Comparison of ENCODE assay signal across 23 cellular contexts in the genomic region with DNA sequence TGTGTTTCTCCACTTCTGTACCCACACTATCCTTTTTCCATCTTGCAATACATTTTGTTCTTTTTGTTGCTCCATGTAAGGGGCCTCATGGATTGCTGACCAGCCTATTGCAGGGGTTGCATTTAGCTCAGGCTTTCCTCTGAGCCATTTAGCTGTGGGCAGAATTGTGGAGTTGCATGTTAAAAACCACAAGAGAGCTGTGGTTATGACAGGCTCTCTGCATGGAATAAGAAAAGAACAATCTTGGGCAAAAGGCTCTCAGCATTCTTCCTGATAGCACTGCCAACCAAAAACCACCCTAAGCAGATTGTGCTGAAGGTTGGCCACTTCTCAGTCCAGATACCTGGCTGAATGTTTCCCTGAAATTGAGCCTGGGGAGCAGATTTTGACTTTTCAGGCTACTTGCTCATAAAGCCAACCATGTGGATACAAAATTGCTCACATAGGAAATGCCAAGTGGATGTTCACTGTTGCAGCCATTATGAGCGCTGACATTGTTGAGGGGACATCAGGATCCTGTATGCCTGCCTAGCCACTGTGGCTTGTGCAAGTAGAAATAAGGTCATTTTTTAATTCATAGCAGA.
A peak's percentile ranks its signal among the peaks of the same experiment; 100 is the strongest.
DNase-seq lines count a peak whose midpoint lies in the region; ATAC-seq and TF ChIP-seq lines count a peak whose summit lies in the region.
"Had no signal": no experiment of that assay in that cellular context is flagged by ENCODE, and none has a peak within 500 bp of the region (broad histone marks: within the 10 kb centered on the region; RNA-seq: fewer than 3 reads in every experiment).

No MANE protein-coding gene starts in this region.

- H3K27me3 ChIP-seq in gastrocnemius medialis, result peaks cover 0 to 2% (median 2%) of the 10 kb centered on the region in 3 donors

- H3K27ac Mint-ChIP-seq in HFFc6 (no peak overlapping the region), immature natural killer cell (no peak overlapping the region)
- H3K27ac Mint-ChIP-seq: activated CD4-positive, alpha-beta T cell treated with anti-CD3 and anti-CD28 coated beads, Interleukin-2, amount 10 ng/mL, durations not matched to agents 24 days and 14 days; mesothelial cell of epicardium; type B pancreatic cell had no signal

- ATAC-seq in gastrocnemius medialis, result no peak
- ATAC-seq: psoas muscle; stimulated activated naive CD8-positive, alpha-beta T cell treated with anti-CD3 and anti-CD28 coated beads, Interleukin-15, Interleukin-2, amounts not matched to agents 100 U/mL and 50 U/mL, for 24 hours had no signal

- no peaks in the 10 kb centered on the region for H3K36me3 ChIP-seq in gastrocnemius medialis
- H3K36me3 ChIP-seq: BLaER1 had no signal

- no peaks in the 10 kb centered on the region for H3K9me3 Mint-ChIP-seq in HFFc6
- H3K9me3 Mint-ChIP-seq in immature natural killer cell, result peaks cover 0 to 5% (median 0%) of the 10 kb centered on the region in 6 donors
- H3K9me3 Mint-ChIP-seq: activated CD4-positive, alpha-beta T cell treated with anti-CD3 and anti-CD28 coated beads, Interleukin-2, amount 10 ng/mL, durations not matched to agents 24 days and 14 days; mesothelial cell of epicardium; neural crest cell had no signal

- H3K36me3 Mint-ChIP-seq in HFFc6 (ENCODE audit: low read depth) (no peaks in the 10 kb centered on the region), immature natural killer cell (no peaks in the 10 kb centered on the region)
- H3K36me3 Mint-ChIP-seq: mesothelial cell of epicardium had no signal

- H3K9me3 ChIP-seq in gastrocnemius medialis, result no peaks in the 10 kb centered on the region
- H3K9me3 ChIP-seq: BLaER1, psoas muscle had no signal

- H3K27ac ChIP-seq in gastrocnemius medialis, result no peak overlapping the region
- H3K27ac ChIP-seq: BLaER1, coronary artery, KMS-11, psoas muscle had no signal

- H3K4me3 Mint-ChIP-seq in HFFc6 (no peak overlapping the region), immature natural killer cell (no peak overlapping the region)
- H3K4me3 Mint-ChIP-seq: activated CD4-positive, alpha-beta T cell treated with anti-CD3 and anti-CD28 coated beads, Interleukin-2, amount 10 ng/mL, durations not matched to agents 24 days and 14 days; mesothelial cell of epicardium; neural crest cell; type B pancreatic cell had no signal

- no peak for TF ChIP-seq POLR2A in gastrocnemius medialis (IDR thresholded peaks at IDR 0.05)

- DNase-seq in HFFc6 (peak; percentile 13), NOMO-1 treated with dmso at 0.1 percent for 144 hours (lab: John Stamatoyannopoulos, UW; ENCODE audit: unreplicated experiment) (peak; percentile 34), dedifferentiated amniotic fluid mesenchymal stem cell (ENCODE audit: extremely low spot score) (peak; percentile 57), myocyte (ENCODE audit: low read depth) (peak; percentile 88), NCI-H2029 (lab: John Stamatoyannopoulos, UW) (no peak), immature natural killer cell (no peak), HT-29 (ENCODE audit: low spot score) (no peak), gastrocnemius medialis (no peak)
- DNase-seq: activated CD4-positive, alpha-beta T cell treated with anti-CD3 and anti-CD28 coated beads, Interleukin-2, amount 10 ng/mL, durations not matched to agents 24 days and 14 days; anterior cingulate cortex; head of caudate nucleus; NCI-H187 treated with DMSO at 0.1 percent for 48 hours; NCI-H446 treated with DMSO at 0.1 percent for 48 hours; OCI-M1; psoas muscle; stimulated activated naive CD8-positive, alpha-beta T cell treated with anti-CD3 and anti-CD28 coated beads, Interleukin-15, Interleukin-2, amounts not matched to agents 100 U/mL and 50 U/mL, for 24 hours; T-helper 9 cell had no signal

- intact Hi-C loops in gastrocnemius medialis (cut with DNase I; ENCODE audit: low total_unique reads), result loop anchor here (10.0 kb wide), 1 partner anchor 202 kb away; no protein-coding TSS in a partner anchor

- peaks cover 9% of the 10 kb centered on the region; the same call in 1 of the 2 replicates for H3K4me1 Mint-ChIP-seq in HFFc6 (ENCODE audit: low read depth)
- H3K4me1 Mint-ChIP-seq in immature natural killer cell, result no peaks in the 10 kb centered on the region
- H3K4me1 Mint-ChIP-seq: activated CD4-positive, alpha-beta T cell treated with anti-CD3 and anti-CD28 coated beads, Interleukin-2, amount 10 ng/mL, durations not matched to agents 24 days and 14 days had no signal

- in situ Hi-C loops in gastrocnemius medialis (cut with MboI; ENCODE audit: low sequenced_read_pairs in 4 of 4), result no loop called here

- H3K4me1 ChIP-seq in gastrocnemius medialis, result no peaks in the 10 kb centered on the region
- H3K4me1 ChIP-seq: psoas muscle had no signal

- H3K27me3 Mint-ChIP-seq in HFFc6 (ENCODE audit: insufficient read depth), result peaks cover 1% of the 10 kb centered on the region
- H3K27me3 Mint-ChIP-seq in immature natural killer cell (ENCODE audit: low read depth in 3 of 3), result peaks cover 0 to 3% (median 2%) of the 10 kb centered on the region in 3 donors
- H3K27me3 Mint-ChIP-seq: activated CD4-positive, alpha-beta T cell treated with anti-CD3 and anti-CD28 coated beads, Interleukin-2, amount 10 ng/mL, durations not matched to agents 24 days and 14 days had no signal

- TF ChIP-seq CTCF in HFFc6 (IDR thresholded peaks at IDR 0.05), result no peak
- TF ChIP-seq CTCF in gastrocnemius medialis (IDR thresholded peaks at IDR 0.05 in 4 of 5, conservative IDR thresholded peaks at IDR 0.05 in 1 of 5), result no peak

- H3K4me3 ChIP-seq in gastrocnemius medialis, result no peak overlapping the region
- H3K4me3 ChIP-seq: BLaER1, coronary artery, psoas muscle had no signal

Comparison
In these comparisons a context has a peak if more than half of its experiments do, and no peak if none do; other contexts are left out.
1. DNase-seq: peak in HFFc6 (single experiment), NOMO-1 treated with dmso at 0.1 percent for 144 hours (single experiment), dedifferentiated amniotic fluid mesenchymal stem cell (single experiment) and myocyte (single experiment); none in NCI-H2029 (single experiment), immature natural killer cell (0 of 3), HT-29 (single experiment) and gastrocnemius medialis (0 of 2).